In the genomic region with DNA sequence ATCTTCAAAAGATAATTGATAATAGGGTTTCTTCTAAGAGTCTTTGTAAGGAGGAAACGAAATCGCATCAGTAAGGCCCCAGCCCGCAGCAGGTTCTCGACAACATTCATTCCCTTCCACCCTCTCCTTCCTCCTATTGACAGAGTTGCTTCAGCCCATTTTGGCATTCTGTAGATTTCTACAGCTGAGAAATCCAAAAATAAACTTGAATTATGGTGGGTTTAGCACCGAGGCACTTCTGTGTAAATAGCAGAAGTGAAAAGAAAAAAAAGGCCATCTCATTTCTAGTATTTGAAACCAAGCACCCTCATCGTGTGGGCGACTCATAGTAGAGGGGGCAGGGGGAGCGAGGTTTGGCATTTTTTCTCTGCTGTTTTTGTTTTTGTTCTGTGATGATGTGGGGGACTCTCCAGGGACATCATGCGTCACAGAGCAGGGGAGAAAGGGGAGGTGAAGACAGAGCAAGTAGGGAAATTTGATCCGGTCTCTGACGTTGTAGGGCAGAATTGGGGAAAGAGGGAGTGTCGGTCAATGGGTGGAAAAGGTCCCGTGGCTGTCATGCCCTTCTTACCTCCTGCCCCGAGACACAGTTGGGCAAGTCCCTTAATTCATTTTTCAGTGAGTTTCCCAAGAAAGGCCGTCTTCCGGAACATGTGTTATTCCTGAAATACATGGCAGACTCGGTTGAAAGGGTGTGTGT, we compare ENCODE assay signal across 8 cellular contexts. TPM values are rescaled to one million over a fixed set of nuclear protein-coding genes. Genes with fewer than 3 reads are reported as not detected.
A peak's percentile ranks its signal among the peaks of the same experiment; 100 is the strongest.
DNase-seq lines count a peak whose midpoint lies in the region; ATAC-seq lines count a peak whose summit lies in the region.

No MANE protein-coding gene starts in this region.

- no peak overlapping the region for H3K4me3 ChIP-seq in mesendoderm (ENCODE audit: low read length)

- H3K36me3 ChIP-seq in mesendoderm (ENCODE audit: control insufficient read depth, insufficient read depth, low read length) = no peaks in the 10 kb centered on the region

- no peak overlapping the region for H2BK15ac ChIP-seq in mesendoderm (replicated peaks; ENCODE audit: low read depth)

- no peak overlapping the region for H3K18ac ChIP-seq in mesendoderm (ENCODE audit: low read length)

- no peaks in the 10 kb centered on the region for H3K36me3 Mint-ChIP-seq in stimulated activated memory B cell treated with anti-CD40 and anti-IgM and Interleukin-4, amounts not matched to agents 10 μg/mL and 1 μg/mL and 100 μg/mL, for 72 hours

- no peaks in the 10 kb centered on the region for H3K27me3 ChIP-seq in mesendoderm (ENCODE audit: insufficient read depth, low read length, poor library complexity)

- H3K4me2 ChIP-seq in mesendoderm (ENCODE audit: low read length) = no peak overlapping the region

- ATAC-seq in GM19351 (IDR thresholded peaks at IDR 0.05; ENCODE audit: unreplicated experiment) (peak; percentile 49), HG03280 (IDR thresholded peaks at IDR 0.05; ENCODE audit: unreplicated experiment) (peak; percentile 56), HG03039 (IDR thresholded peaks at IDR 0.05; ENCODE audit: unreplicated experiment) (no peak)
- ATAC-seq in stimulated activated memory B cell treated with anti-CD40 and anti-IgM and Interleukin-4, amounts not matched to agents 10 μg/mL and 1 μg/mL and 100 μg/mL, for 72 hours = peak; percentile 92

- H2BK5ac ChIP-seq in mesendoderm (ENCODE audit: low read length) = no peak overlapping the region

- peak; percentile 61 for DNase-seq in activated CD4-positive, alpha-beta T cell treated with anti-CD3 and anti-CD28 coated beads, Interleukin-2, amount 50 U/mL, for 1 hour
- peak; percentile 74 for DNase-seq in germinal center (ENCODE audit: low spot score)
- DNase-seq in mesendoderm = no peak
- DNase-seq in substantia nigra (lab: John Stamatoyannopoulos, UW) = no peak

- no peak overlapping the region for H2BK120ac ChIP-seq in mesendoderm (ENCODE audit: low read depth, low read length)

- H4K8ac ChIP-seq in mesendoderm (ENCODE audit: low read depth, low read length) = no peak overlapping the region

- no peaks in the 10 kb centered on the region for H3K27me3 Mint-ChIP-seq in stimulated activated memory B cell treated with anti-CD40 and anti-IgM and Interleukin-4, amounts not matched to agents 10 μg/mL and 1 μg/mL and 100 μg/mL, for 72 hours

- H3K4ac ChIP-seq in mesendoderm (ENCODE audit: low read depth, low read length) = no peak overlapping the region

- peak overlapping the region; percentile 99 for H3K27ac Mint-ChIP-seq in stimulated activated memory B cell treated with anti-CD40 and anti-IgM and Interleukin-4, amounts not matched to agents 10 μg/mL and 1 μg/mL and 100 μg/mL, for 72 hours

- WGBS in mesendoderm (ENCODE audit: extremely low coverage, insufficient coverage, low lambda C conversion rate) = no CpG with 5 or more reads among the region's 17 CpGs

- peak overlapping the region; percentile 53 for H3K4me3 Mint-ChIP-seq in stimulated activated memory B cell treated with anti-CD40 and anti-IgM and Interleukin-4, amounts not matched to agents 10 μg/mL and 1 μg/mL and 100 μg/mL, for 72 hours

- H3K27ac ChIP-seq in mesendoderm (ENCODE audit: low read depth, low read length) (no peak overlapping the region), substantia nigra (ENCODE audit: low read depth, low read length, poor library complexity, severe bottlenecking) (no peak overlapping the region)

- no peak overlapping the region for H3K56ac ChIP-seq in mesendoderm (ENCODE audit: low read length)

- H3K9me3 Mint-ChIP-seq in stimulated activated memory B cell treated with anti-CD40 and anti-IgM and Interleukin-4, amounts not matched to agents 10 μg/mL and 1 μg/mL and 100 μg/mL, for 72 hours = peaks cover 3% of the 10 kb centered on the region

- H3K79me1 ChIP-seq in mesendoderm (ENCODE audit: low read length) = no peaks in the 10 kb centered on the region

- no peaks in the 10 kb centered on the region for H3K79me2 ChIP-seq in mesendoderm (ENCODE audit: control insufficient read depth, insufficient read depth, low read length)

- H3K9ac ChIP-seq in mesendoderm (ENCODE audit: low read length) = no peak overlapping the region

- peaks cover 88% of the 10 kb centered on the region for H3K4me1 Mint-ChIP-seq in stimulated activated memory B cell treated with anti-CD40 and anti-IgM and Interleukin-4, amounts not matched to agents 10 μg/mL and 1 μg/mL and 100 μg/mL, for 72 hours

- no peaks in the 10 kb centered on the region for H3K4me1 ChIP-seq in mesendoderm (ENCODE audit: control insufficient read depth, low read depth, low read length)

- no peak overlapping the region for H3K23ac ChIP-seq in mesendoderm (ENCODE audit: low read length)

- H4K5ac ChIP-seq in mesendoderm (ENCODE audit: low read length) = no peak overlapping the region

- no peak overlapping the region for H2AK5ac ChIP-seq in mesendoderm (ENCODE audit: low read length)

RNA-seq across cellular contexts. Expression of gene CCR7, which starts 33.8 kb away (rescaled TPM):
- polyA plus RNA-seq in mesendoderm (2013, experiment 1 of 2) = 3.8 TPM
- 3.8 TPM for polyA plus RNA-seq in mesendoderm (2013, experiment 2 of 2)

RNA-seq across cellular contexts. Expression of gene SMARCE1, which starts 48.5 kb away (rescaled TPM):
- polyA plus RNA-seq in mesendoderm (2013, experiment 1 of 2) = 143 TPM
- polyA plus RNA-seq in mesendoderm (2013, experiment 2 of 2) = 146 TPM

Comparison
In these comparisons a context has a peak if more than half of its experiments do, and no peak if none do; other contexts are left out.
1. DNase-seq: peak in activated CD4-positive, alpha-beta T cell treated with anti-CD3 and anti-CD28 coated beads, Interleukin-2, amount 50 U/mL, for 1 hour (single experiment) and germinal center (single experiment); none in mesendoderm (single experiment) and substantia nigra (0 of 49).